ENCODE assay signal across 1 cellular context in genomic region chr10:62018141-62018911, GRCh38.
TF ChIP-seq lines count a peak whose summit lies in the region.

No MANE protein-coding gene starts in this region.

TF ChIP-seq in HEK293, 187 proteins besides CTCF, POLR2A, EP300 and RAD21 (continued from another document):
- TF ChIP-seq ZNF18 (tag by site-specific recombination; IDR thresholded peaks at IDR 0.05) (no peak), ZNF2 (tag by site-specific recombination; IDR thresholded peaks at IDR 0.05) (0 out of 2 replicates have a peak, but pooled peaks have one; percentile 15), ZNF362 (tag by site-specific recombination; IDR thresholded peaks at IDR 0.05) (0 out of 2 replicates have a peak, but pooled peaks have one; percentile 34), IKZF3 (tag by site-specific recombination; IDR thresholded peaks at IDR 0.05) (peak; percentile 60; the same call in 1 of the 2 replicates), ZNF157 (tag by site-specific recombination; IDR thresholded peaks at IDR 0.05) (no peak), TRIM28 (IDR thresholded peaks at IDR 0.05; ENCODE audit: borderline replicate concordance, low read length) (no peak), BCL11B (tag by site-specific recombination; IDR thresholded peaks at IDR 0.05; ENCODE audit: low read depth) (0 out of 2 replicates have a peak, but pooled peaks have one; percentile 48), ZFP37 (tag by site-specific recombination; IDR thresholded peaks at IDR 0.05) (no peak)
- TF ChIP-seq, protein P1, sequence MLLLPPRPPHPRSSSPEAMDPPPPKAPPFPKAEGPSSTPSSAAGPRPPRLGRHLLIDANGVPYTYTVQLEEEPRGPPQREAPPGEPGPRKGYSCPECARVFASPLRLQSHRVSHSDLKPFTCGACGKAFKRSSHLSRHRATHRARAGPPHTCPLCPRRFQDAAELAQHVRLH (tag by site-specific recombination; IDR thresholded peaks at IDR 0.05), result 0 out of 2 replicates have a peak, but pooled peaks have one; percentile 51
- TF ChIP-seq, protein P2, sequence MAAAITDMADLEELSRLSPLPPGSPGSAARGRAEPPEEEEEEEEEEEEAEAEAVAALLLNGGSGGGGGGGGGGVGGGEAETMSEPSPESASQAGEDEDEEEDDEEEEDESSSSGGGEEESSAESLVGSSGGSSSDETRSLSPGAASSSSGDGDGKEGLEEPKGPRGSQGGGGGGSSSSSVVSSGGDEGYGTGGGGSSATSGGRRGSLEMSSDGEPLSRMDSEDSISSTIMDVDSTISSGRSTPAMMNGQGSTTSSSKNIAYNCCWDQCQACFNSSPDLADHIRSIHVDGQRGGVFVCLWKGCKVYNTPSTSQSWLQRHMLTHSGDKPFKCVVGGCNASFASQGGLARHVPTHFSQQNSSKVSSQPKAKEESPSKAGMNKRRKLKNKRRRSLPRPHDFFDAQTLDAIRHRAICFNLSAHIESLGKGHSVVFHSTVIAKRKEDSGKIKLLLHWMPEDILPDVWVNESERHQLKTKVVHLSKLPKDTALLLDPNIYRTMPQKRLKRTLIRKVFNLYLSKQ (tag by site-specific recombination; IDR thresholded peaks at IDR 0.05; ENCODE audit: borderline replicate concordance), result no peak
